In the genomic region with DNA sequence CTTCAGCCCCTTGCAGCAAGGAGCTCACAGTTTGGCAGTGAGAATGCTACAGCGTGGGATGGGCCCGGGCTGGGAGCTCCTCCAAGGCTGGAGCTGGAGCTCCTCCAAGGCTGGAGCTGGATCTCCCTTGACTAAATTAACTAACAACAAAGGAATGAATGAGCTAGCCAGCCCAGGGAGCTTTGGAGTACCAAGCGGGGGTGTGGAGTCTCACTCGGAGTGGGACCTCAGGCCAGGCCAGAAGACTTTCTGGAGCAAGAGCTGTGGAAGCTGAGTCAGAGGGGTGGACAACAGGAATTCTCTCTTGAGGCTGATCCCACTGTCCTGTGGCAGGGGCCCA, we compare ENCODE assay signal across 11 cellular contexts.
DNase-seq lines count a peak whose midpoint lies in the region; ATAC-seq and TF ChIP-seq lines count a peak whose summit lies in the region.
"Had no signal": no experiment of that assay in that cellular context is flagged by ENCODE, and none has a peak within 500 bp of the region (broad histone marks: within the 10 kb centered on the region; RNA-seq: fewer than 3 reads in every experiment).

No MANE protein-coding gene starts in this region.

- in situ Hi-C loops in brain microvascular endothelial cell (cut with HindIII; ENCODE audit: low pct_ligation_motif_present, low sequenced_read_pairs), result no loop called here

- no peaks in the 10 kb centered on the region for H3K4me1 ChIP-seq in Karpas-422 (ENCODE audit: low read length)

- H3K79me2 ChIP-seq in Karpas-422 (ENCODE audit: low read length), result no peaks in the 10 kb centered on the region

- H3K27ac ChIP-seq in brain microvascular endothelial cell (peak overlapping the region; percentile 86), Karpas-422 (ENCODE audit: low read length) (no peak overlapping the region)

- ATAC-seq in left ventricle myocardium superior, result peak; percentile 98
- ATAC-seq in GM21526 (IDR thresholded peaks at IDR 0.05; ENCODE audit: low FRiP score, unreplicated experiment), result no peak
- ATAC-seq in GM18858 (IDR thresholded peaks at IDR 0.05; ENCODE audit: unreplicated experiment), result no peak
- ATAC-seq in GM19452 (IDR thresholded peaks at IDR 0.05; ENCODE audit: unreplicated experiment), result no peak
- ATAC-seq: effector memory CD8-positive, alpha-beta T cell; T-cell had no signal

- intact Hi-C loops in left ventricle myocardium superior (cut with micrococcal nuclease), result no loop called here

- H3K4me2 ChIP-seq in Karpas-422 (ENCODE audit: low read depth, low read length, poor library complexity, severe bottlenecking), result no peak overlapping the region

- no peak overlapping the region for H3K9ac ChIP-seq in Karpas-422 (ENCODE audit: low read length)

- H3K27me3 ChIP-seq in brain microvascular endothelial cell (replicated peaks) (no peaks in the 10 kb centered on the region), Karpas-422 (ENCODE audit: low read length) (no peaks in the 10 kb centered on the region)

- DNase-seq in EH (ENCODE audit: low read depth), result peak; percentile 98
- DNase-seq in brain microvascular endothelial cell, result peak; percentile 94
- peak; percentile 72 for DNase-seq in left ventricle myocardium superior
- peak; percentile 53 for DNase-seq in putamen (ENCODE audit: low spot score)
- DNase-seq in Karpas-422, result no peak
- DNase-seq: effector memory CD8-positive, alpha-beta T cell; NCI-H69; T-cell had no signal

- no peak overlapping the region for H2AFZ ChIP-seq in Karpas-422 (ENCODE audit: low read length)

- H4K20me1 ChIP-seq in Karpas-422 (ENCODE audit: insufficient read depth, low read depth, low read length), result no peaks in the 10 kb centered on the region

- no peaks in the 10 kb centered on the region for H3K9me2 ChIP-seq in Karpas-422 (replicated peaks; ENCODE audit: insufficient read depth, low read length)

- no peaks in the 10 kb centered on the region for H3K36me3 ChIP-seq in brain microvascular endothelial cell (replicated peaks)
- no peaks in the 10 kb centered on the region for H3K36me3 ChIP-seq in Karpas-422 (ENCODE audit: insufficient read depth, low read length)

- no peak for TF ChIP-seq CTCF in brain microvascular endothelial cell (IDR thresholded peaks at IDR 0.05; ENCODE audit: low read depth, low read length, missing control alignments)

- H3K4me3 ChIP-seq in brain microvascular endothelial cell (ENCODE audit: low read depth, low read length), result no peak overlapping the region
- H3K4me3 ChIP-seq in Karpas-422 (ENCODE audit: low read length), result no peak overlapping the region

- no peaks in the 10 kb centered on the region for H3K9me3 ChIP-seq in Karpas-422 (ENCODE audit: low read length)
